1 cellular context compared by ENCODE assay signal in genomic region chr3:197212290-197212689, GRCh38.
TF ChIP-seq lines count a peak whose summit lies in the region.

No MANE protein-coding gene starts in this region.

TF ChIP-seq in WTC11, 78 proteins besides CTCF, POLR2A, EP300 and RAD21 (continued from another document):
- TF ChIP-seq ZNF423 (CRISPR knock-in tag; IDR thresholded peaks at IDR 0.05) (no peak), ZNF232 (CRISPR knock-in tag; IDR thresholded peaks at IDR 0.05) (no peak)
